In the genomic region with DNA sequence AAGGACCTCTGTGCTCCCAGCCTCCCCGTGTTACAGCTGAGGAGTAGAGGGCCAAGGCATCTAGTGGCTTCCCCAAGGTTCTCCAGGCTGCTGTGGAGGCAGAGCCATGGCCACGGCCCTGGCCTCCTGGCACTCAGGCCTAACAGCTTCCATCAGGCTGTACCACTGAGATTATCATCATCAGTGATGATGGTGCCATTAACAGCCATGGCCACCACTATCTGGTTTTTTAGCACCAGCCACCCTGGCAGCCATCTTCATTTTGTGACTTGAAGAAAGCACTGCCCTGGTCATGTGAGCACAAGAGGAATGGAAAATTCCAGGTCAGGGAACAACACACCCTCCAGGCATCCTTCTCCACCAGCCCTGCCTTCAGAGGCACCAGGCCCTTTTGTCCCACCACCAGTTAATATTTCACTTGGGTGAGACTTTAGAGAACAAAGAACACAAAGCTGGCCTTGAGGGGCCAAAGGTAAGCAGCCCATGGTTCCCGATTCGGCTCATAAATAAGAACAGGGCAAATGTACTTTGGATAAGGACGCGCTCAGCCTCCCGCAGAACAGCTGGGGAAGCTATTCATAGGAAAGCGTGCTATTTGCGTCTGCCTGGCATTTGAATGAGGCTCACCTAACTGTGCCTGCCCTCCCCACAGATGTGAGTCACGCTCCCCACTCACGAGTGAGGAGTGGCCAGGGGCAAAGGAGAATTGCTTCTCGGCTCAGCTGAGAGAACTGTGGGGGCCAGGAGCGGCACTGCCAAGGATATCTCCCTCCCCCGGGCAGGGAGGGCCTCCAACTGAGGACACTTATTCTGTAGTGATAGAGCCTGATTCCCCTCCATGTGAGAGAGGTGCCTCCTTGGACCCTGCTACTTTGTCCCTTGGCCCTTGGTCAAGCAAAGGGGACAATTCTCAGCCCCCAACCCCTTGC, we compare ENCODE assay signal across 1 cellular context.
TF ChIP-seq lines count a peak whose summit lies in the region.

No MANE protein-coding gene starts in this region.

TF ChIP-seq in HepG2, 621 proteins besides CTCF, POLR2A, EP300 and RAD21 (continued from another document and continues in another):
- TF ChIP-seq ZNF136 (CRISPR knock-in tag; IDR thresholded peaks at IDR 0.05; ENCODE audit: low read depth) (peak; percentile 59; the same call in 1 of the 2 replicates), SNRNP70 (IDR thresholded peaks at IDR 0.05; ENCODE audit: low read depth, low read length) (no peak), EHMT2 (IDR thresholded peaks at IDR 0.05; ENCODE audit: borderline replicate concordance, low read depth, low read length) (no peak; the same call in 1 of the 2 replicates), ZNF569 (CRISPR knock-in tag; IDR thresholded peaks at IDR 0.05; ENCODE audit: borderline replicate concordance) (no peak), ZNF274 (CRISPR knock-in tag; IDR thresholded peaks at IDR 0.05) (0 out of 2 replicates have a peak, but pooled peaks have one; percentile 35), NKX3-1 (CRISPR knock-in tag; IDR thresholded peaks at IDR 0.05) (no peak), ZNF235 (CRISPR knock-in tag; IDR thresholded peaks at IDR 0.05; ENCODE audit: borderline replicate concordance) (peak; percentile 57; the same call in 1 of the 2 replicates), EZH2 (conservative IDR thresholded peaks at IDR 0.05; ENCODE audit: low read depth, low read length) (no peak), PAF1 (CRISPR knock-in tag; IDR thresholded peaks at IDR 0.05) (no peak), JARID2 (CRISPR knock-in tag; IDR thresholded peaks at IDR 0.05; ENCODE audit: insufficient replicate concordance) (no peak), ZNF333 (CRISPR knock-in tag; IDR thresholded peaks at IDR 0.05; ENCODE audit: borderline replicate concordance) (no peak), ZNF839 (CRISPR knock-in tag; IDR thresholded peaks at IDR 0.05; ENCODE audit: borderline replicate concordance) (no peak; the same call in 1 of the 2 replicates), YEATS2 (CRISPR knock-in tag; IDR thresholded peaks at IDR 0.05; ENCODE audit: borderline replicate concordance) (no peak), MIER2 (CRISPR knock-in tag; IDR thresholded peaks at IDR 0.05) (no peak; the same call in 1 of the 2 replicates), ZBTB34 (CRISPR knock-in tag; IDR thresholded peaks at IDR 0.05) (peak; percentile 75; the same call in 1 of the 2 replicates), E2F1 (CRISPR knock-in tag; IDR thresholded peaks at IDR 0.05) (no peak), REPIN1 (CRISPR knock-in tag; IDR thresholded peaks at IDR 0.05; ENCODE audit: borderline replicate concordance, low read depth) (peak; percentile 36; the same call in 1 of the 2 replicates), CEBPZ (IDR thresholded peaks at IDR 0.05; ENCODE audit: low read length) (no peak), MZF1 (CRISPR knock-in tag; IDR thresholded peaks at IDR 0.05; ENCODE audit: borderline replicate concordance) (no peak), TEAD3 (CRISPR knock-in tag; optimal IDR thresholded peaks at IDR 0.05; ENCODE audit: borderline replicate concordance) (no peak), ZNF224 (CRISPR knock-in tag; IDR thresholded peaks at IDR 0.05) (peak; percentile 93), ZSCAN12 (CRISPR knock-in tag; IDR thresholded peaks at IDR 0.05) (no peak), SMC3 (IDR thresholded peaks at IDR 0.05; ENCODE audit: low read length) (peak; percentile 27; the same call in 1 of the 2 replicates), HNRNPH1 (optimal IDR thresholded peaks at IDR 0.05; ENCODE audit: low read depth, low read length) (no peak), SRY (CRISPR knock-in tag; IDR thresholded peaks at IDR 0.05) (no peak; the same call in 1 of the 2 replicates), MTA3 (CRISPR knock-in tag; IDR thresholded peaks at IDR 0.05) (no peak), ARHGAP35 (CRISPR knock-in tag; IDR thresholded peaks at IDR 0.05; ENCODE audit: borderline replicate concordance) (no peak), ZNF614 (CRISPR knock-in tag; IDR thresholded peaks at IDR 0.05; ENCODE audit: borderline replicate concordance) (no peak), MBNL3 (CRISPR knock-in tag; conservative IDR thresholded peaks at IDR 0.05) (no peak), ATM (IDR thresholded peaks at IDR 0.05; ENCODE audit: borderline replicate concordance) (no peak), ZMAT5 (CRISPR knock-in tag; IDR thresholded peaks at IDR 0.05; ENCODE audit: borderline replicate concordance, low read depth) (no peak), PREB (CRISPR knock-in tag; IDR thresholded peaks at IDR 0.05) (no peak), ZNF232 (CRISPR knock-in tag; IDR thresholded peaks at IDR 0.05; ENCODE audit: borderline replicate concordance) (peak; percentile 47; the same call in 1 of the 2 replicates), ZFP37 (CRISPR knock-in tag; IDR thresholded peaks at IDR 0.05; ENCODE audit: borderline replicate concordance) (no peak), ZSCAN30 (CRISPR knock-in tag; IDR thresholded peaks at IDR 0.05) (no peak), CENPT (CRISPR knock-in tag; IDR thresholded peaks at IDR 0.05; ENCODE audit: low read depth) (no peak), ZNF672 (CRISPR knock-in tag; IDR thresholded peaks at IDR 0.05) (no peak), ZKSCAN8 (CRISPR knock-in tag; IDR thresholded peaks at IDR 0.05; ENCODE audit: borderline replicate concordance) (peak; percentile 69), ELF1 (CRISPR knock-in tag; IDR thresholded peaks at IDR 0.05) (peak; percentile 38; the same call in 1 of the 2 replicates), ZC3H13 (CRISPR knock-in tag; IDR thresholded peaks at IDR 0.05) (no peak), ZNF3 (CRISPR knock-in tag; IDR thresholded peaks at IDR 0.05) (no peak), TMF1 (CRISPR knock-in tag; IDR thresholded peaks at IDR 0.05; ENCODE audit: low read depth) (no peak), ZNF30 (CRISPR knock-in tag; IDR thresholded peaks at IDR 0.05) (no peak), KDM4B (CRISPR knock-in tag; IDR thresholded peaks at IDR 0.05) (peak; percentile 82; the same call in 1 of the 2 replicates), ZNF331 (CRISPR knock-in tag; IDR thresholded peaks at IDR 0.05) (peak; percentile 92), JUND (CRISPR knock-in tag; IDR thresholded peaks at IDR 0.05) (peak; percentile 80; the same call in 1 of the 2 replicates), NFKBIZ (CRISPR knock-in tag; IDR thresholded peaks at IDR 0.05) (0 out of 2 replicates have a peak, but pooled peaks have one; percentile 59), NR2F6 (IDR thresholded peaks at IDR 0.05) (peak; percentile 74; the same call in 1 of the 2 replicates), NR2F6 (CRISPR knock-in tag; IDR thresholded peaks at IDR 0.05) (peak; percentile 82)
- TF ChIP-seq, protein P1, sequence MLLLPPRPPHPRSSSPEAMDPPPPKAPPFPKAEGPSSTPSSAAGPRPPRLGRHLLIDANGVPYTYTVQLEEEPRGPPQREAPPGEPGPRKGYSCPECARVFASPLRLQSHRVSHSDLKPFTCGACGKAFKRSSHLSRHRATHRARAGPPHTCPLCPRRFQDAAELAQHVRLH (CRISPR knock-in tag; IDR thresholded peaks at IDR 0.05; ENCODE audit: borderline replicate concordance, low read depth): peak; percentile 87; the same call in 1 of the 2 replicates
- TF ChIP-seq, protein P2, sequence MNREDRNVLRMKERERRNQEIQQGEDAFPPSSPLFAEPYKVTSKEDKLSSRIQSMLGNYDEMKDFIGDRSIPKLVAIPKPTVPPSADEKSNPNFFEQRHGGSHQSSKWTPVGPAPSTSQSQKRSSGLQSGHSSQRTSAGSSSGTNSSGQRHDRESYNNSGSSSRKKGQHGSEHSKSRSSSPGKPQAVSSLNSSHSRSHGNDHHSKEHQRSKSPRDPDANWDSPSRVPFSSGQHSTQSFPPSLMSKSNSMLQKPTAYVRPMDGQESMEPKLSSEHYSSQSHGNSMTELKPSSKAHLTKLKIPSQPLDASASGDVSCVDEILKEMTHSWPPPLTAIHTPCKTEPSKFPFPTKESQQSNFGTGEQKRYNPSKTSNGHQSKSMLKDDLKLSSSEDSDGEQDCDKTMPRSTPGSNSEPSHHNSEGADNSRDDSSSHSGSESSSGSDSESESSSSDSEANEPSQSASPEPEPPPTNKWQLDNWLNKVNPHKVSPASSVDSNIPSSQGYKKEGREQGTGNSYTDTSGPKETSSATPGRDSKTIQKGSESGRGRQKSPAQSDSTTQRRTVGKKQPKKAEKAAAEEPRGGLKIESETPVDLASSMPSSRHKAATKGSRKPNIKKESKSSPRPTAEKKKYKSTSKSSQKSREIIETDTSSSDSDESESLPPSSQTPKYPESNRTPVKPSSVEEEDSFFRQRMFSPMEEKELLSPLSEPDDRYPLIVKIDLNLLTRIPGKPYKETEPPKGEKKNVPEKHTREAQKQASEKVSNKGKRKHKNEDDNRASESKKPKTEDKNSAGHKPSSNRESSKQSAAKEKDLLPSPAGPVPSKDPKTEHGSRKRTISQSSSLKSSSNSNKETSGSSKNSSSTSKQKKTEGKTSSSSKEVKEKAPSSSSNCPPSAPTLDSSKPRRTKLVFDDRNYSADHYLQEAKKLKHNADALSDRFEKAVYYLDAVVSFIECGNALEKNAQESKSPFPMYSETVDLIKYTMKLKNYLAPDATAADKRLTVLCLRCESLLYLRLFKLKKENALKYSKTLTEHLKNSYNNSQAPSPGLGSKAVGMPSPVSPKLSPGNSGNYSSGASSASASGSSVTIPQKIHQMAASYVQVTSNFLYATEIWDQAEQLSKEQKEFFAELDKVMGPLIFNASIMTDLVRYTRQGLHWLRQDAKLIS (CRISPR knock-in tag; IDR thresholded peaks at IDR 0.05): 0 out of 2 replicates have a peak, but pooled peaks have one; percentile 48
- TF ChIP-seq, protein P3, sequence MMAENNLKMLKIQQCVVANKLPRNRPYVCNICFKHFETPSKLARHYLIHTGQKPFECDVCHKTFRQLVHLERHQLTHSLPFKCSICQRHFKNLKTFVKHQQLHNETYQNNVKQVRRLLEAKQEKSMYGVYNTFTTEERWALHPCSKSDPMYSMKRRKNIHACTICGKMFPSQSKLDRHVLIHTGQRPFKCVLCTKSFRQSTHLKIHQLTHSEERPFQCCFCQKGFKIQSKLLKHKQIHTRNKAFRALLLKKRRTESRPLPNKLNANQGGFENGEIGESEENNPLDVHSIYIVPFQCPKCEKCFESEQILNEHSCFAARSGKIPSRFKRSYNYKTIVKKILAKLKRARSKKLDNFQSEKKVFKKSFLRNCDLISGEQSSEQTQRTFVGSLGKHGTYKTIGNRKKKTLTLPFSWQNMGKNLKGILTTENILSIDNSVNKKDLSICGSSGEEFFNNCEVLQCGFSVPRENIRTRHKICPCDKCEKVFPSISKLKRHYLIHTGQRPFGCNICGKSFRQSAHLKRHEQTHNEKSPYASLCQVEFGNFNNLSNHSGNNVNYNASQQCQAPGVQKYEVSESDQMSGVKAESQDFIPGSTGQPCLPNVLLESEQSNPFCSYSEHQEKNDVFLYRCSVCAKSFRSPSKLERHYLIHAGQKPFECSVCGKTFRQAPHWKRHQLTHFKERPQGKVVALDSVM (CRISPR knock-in tag; IDR thresholded peaks at IDR 0.05): peak; percentile 64
